Comparison of ENCODE assay signal across 13 cellular contexts in the genomic region with DNA sequence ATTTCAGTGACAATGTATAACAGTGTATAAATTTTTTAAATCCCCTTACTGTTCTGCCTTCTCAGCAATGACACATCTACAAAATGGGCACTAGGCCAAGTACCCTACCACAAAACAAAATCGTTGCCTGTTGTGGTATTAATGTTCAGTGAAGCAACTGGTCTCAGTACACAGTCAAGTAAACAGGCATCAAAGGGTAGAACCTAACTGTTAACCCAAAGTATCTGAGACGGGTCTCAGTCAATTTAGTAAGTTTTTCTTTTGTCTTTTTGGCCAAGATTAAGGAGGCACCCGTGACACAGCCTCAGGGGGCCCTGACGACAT.
A peak's percentile ranks its signal among the peaks of the same experiment; 100 is the strongest.
DNase-seq lines count a peak whose midpoint lies in the region; ATAC-seq and TF ChIP-seq lines count a peak whose summit lies in the region.
"Had no signal": no experiment of that assay in that cellular context is flagged by ENCODE, and none has a peak within 500 bp of the region (broad histone marks: within the 10 kb centered on the region; RNA-seq: fewer than 3 reads in every experiment).

No MANE protein-coding gene starts in this region.

- no peaks in the 10 kb centered on the region for H3K9me2 ChIP-seq in GM23338 (ENCODE audit: insufficient read depth)

- ATAC-seq in GM23338 = no peak; the same call in 2 of the 3 replicates
- no peak for ATAC-seq in HG03045 (IDR thresholded peaks at IDR 0.05; ENCODE audit: unreplicated experiment)
- ATAC-seq: activated T-cell treated with anti-CD3 and anti-CD28 coated beads, Interleukin-2, amount 50 U/mL, for 4 hours had no signal

- WGBS in mesendoderm (ENCODE audit: extremely low coverage, insufficient coverage, low lambda C conversion rate) = no CpG with 5 or more reads among the region's 4 CpGs

- peak overlapping the region; percentile 70 for H3K27ac Mint-ChIP-seq in GM23338

- no peaks in the 10 kb centered on the region for H4K20me1 ChIP-seq in GM23338 (replicated peaks; ENCODE audit: insufficient read depth)

- H2BK5ac ChIP-seq in mesendoderm (ENCODE audit: low read length) = no peak overlapping the region

- peak overlapping the region; percentile 29 for H3K56ac ChIP-seq in mesendoderm (ENCODE audit: low read length)

- no peak overlapping the region for H4K8ac ChIP-seq in mesendoderm (ENCODE audit: low read depth, low read length)

- peak overlapping the region; percentile 39 for H3K18ac ChIP-seq in mesendoderm (ENCODE audit: low read length)

- H2BK15ac ChIP-seq in mesendoderm (replicated peaks; ENCODE audit: low read depth) = no peak overlapping the region

- H3K27me3 Mint-ChIP-seq in GM23338 (ENCODE audit: insufficient read depth, low read depth, poor library complexity) = peaks cover 12% of the 10 kb centered on the region

- H3F3A ChIP-seq in GM23338 (replicated peaks; ENCODE audit: low read depth) = no peaks in the 10 kb centered on the region

- H3K27me3 ChIP-seq in GM23338 (ENCODE audit: insufficient read depth) (no peaks in the 10 kb centered on the region), mesendoderm (ENCODE audit: insufficient read depth, low read length, poor library complexity) (no peaks in the 10 kb centered on the region)
- H3K27me3 ChIP-seq: thyroid gland had no signal

- peaks cover 28% of the 10 kb centered on the region for H3K36me3 Mint-ChIP-seq in GM23338 (ENCODE audit: low read depth)

- H3K4ac ChIP-seq in mesendoderm (ENCODE audit: low read depth, low read length) = peak overlapping the region; percentile 36

- peak overlapping the region; percentile 54 for H2BK120ac ChIP-seq in mesendoderm (ENCODE audit: low read depth, low read length)

- H3K36me3 ChIP-seq in GM23338 (ENCODE audit: insufficient read depth) (peaks cover 10% of the 10 kb centered on the region), mesendoderm (ENCODE audit: control insufficient read depth, insufficient read depth, low read length) (peaks cover 2% of the 10 kb centered on the region)
- H3K36me3 ChIP-seq: thyroid gland had no signal

- no peak overlapping the region for H4K5ac ChIP-seq in mesendoderm (ENCODE audit: low read length)

- no peak overlapping the region for H3K4me3 ChIP-seq in GM23338
- H3K4me3 ChIP-seq in mesendoderm (ENCODE audit: low read length) = no peak overlapping the region
- H3K4me3 ChIP-seq: psoas muscle, thyroid gland had no signal

- H3K4me2 ChIP-seq in GM23338 (peak overlapping the region; percentile 41; the same call in 1 of the 2 replicates), mesendoderm (ENCODE audit: low read length) (no peak overlapping the region)

- no peaks in the 10 kb centered on the region for H3K79me1 ChIP-seq in mesendoderm (ENCODE audit: low read length)

- H3K79me2 ChIP-seq in GM23338 (replicated peaks; ENCODE audit: insufficient read depth) (no peaks in the 10 kb centered on the region), mesendoderm (ENCODE audit: control insufficient read depth, insufficient read depth, low read length) (no peaks in the 10 kb centered on the region)

- DNase-seq in GM23338 (ENCODE audit: low spot score) (no peak), LHCN-M2 (ENCODE audit: low read depth) (peak; percentile 83), amniotic epithelial cell (ENCODE audit: low read depth) (peak; percentile 46), mesendoderm (no peak), AG20443 (ENCODE audit: low spot score) (no peak), middle frontal gyrus (ENCODE audit: extremely low spot score, low spot score) (no peak), NCI-H187 (lab: John Stamatoyannopoulos, UW) (no peak)
- DNase-seq: activated T-cell treated with anti-CD3 and anti-CD28 coated beads, Interleukin-2, amount 50 U/mL, for 4 hours; central memory CD4-positive, alpha-beta T cell; NCI-H1105; psoas muscle; thyroid gland had no signal

- H3K27ac ChIP-seq in GM23338 (ENCODE audit: low read depth) = peak overlapping the region; percentile 90
- H3K27ac ChIP-seq in mesendoderm (ENCODE audit: low read depth, low read length) = peak overlapping the region; percentile 11
- H3K27ac ChIP-seq: psoas muscle, thyroid gland had no signal

- no peak overlapping the region for H2AFZ ChIP-seq in GM23338

- peaks cover 33% of the 10 kb centered on the region for H3K4me1 Mint-ChIP-seq in GM23338

- H3K4me1 ChIP-seq in GM23338 (ENCODE audit: insufficient read depth) = peaks cover 30% of the 10 kb centered on the region
- H3K4me1 ChIP-seq in mesendoderm (ENCODE audit: control insufficient read depth, low read depth, low read length) = peaks cover 7% of the 10 kb centered on the region
- H3K4me1 ChIP-seq: thyroid gland had no signal

- H3K9me3 Mint-ChIP-seq in GM23338 = peaks cover 19% of the 10 kb centered on the region
- H3K9me3 Mint-ChIP-seq: activated T-cell treated with anti-CD3 and anti-CD28 coated beads, Interleukin-2, amount 50 U/mL, for 4 hours had no signal

- H3K23ac ChIP-seq in mesendoderm (ENCODE audit: low read length) = no peak overlapping the region

- no peak for TF ChIP-seq CTCF in GM23338 (conservative IDR thresholded peaks at IDR 0.05; ENCODE audit: low read depth in 2 of 2)

- H2AK5ac ChIP-seq in mesendoderm (ENCODE audit: low read length) = no peak overlapping the region

- no peak overlapping the region for H3K4me3 Mint-ChIP-seq in GM23338
- H3K4me3 Mint-ChIP-seq: activated T-cell treated with anti-CD3 and anti-CD28 coated beads, Interleukin-2, amount 50 U/mL, for 4 hours had no signal

- H3K9ac ChIP-seq in mesendoderm (ENCODE audit: low read length) = no peak overlapping the region

TF ChIP-seq in GM23338, 12 proteins besides CTCF, POLR2A, EP300 and RAD21:
- TF ChIP-seq ZNF331 (CRISPR knock-in tag; IDR thresholded peaks at IDR 0.05; ENCODE audit: low read depth) (no peak), EZH2 (IDR thresholded peaks at IDR 0.05; ENCODE audit: low read depth, unreplicated experiment) (no peak), CREB1 (CRISPR knock-in tag; IDR thresholded peaks at IDR 0.05; ENCODE audit: low read depth) (no peak)
- TF ChIP-seq, protein P1, sequence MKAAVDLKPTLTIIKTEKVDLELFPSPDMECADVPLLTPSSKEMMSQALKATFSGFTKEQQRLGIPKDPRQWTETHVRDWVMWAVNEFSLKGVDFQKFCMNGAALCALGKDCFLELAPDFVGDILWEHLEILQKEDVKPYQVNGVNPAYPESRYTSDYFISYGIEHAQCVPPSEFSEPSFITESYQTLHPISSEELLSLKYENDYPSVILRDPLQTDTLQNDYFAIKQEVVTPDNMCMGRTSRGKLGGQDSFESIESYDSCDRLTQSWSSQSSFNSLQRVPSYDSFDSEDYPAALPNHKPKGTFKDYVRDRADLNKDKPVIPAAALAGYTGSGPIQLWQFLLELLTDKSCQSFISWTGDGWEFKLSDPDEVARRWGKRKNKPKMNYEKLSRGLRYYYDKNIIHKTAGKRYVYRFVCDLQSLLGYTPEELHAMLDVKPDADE (IDR thresholded peaks at IDR 0.05) = no peak

Comparison
In these comparisons a context has a peak if more than half of its experiments do, and no peak if none do; other contexts are left out.
1. DNase-seq: peak in LHCN-M2 (single experiment) and amniotic epithelial cell (single experiment); none in GM23338 (single experiment), mesendoderm (single experiment), AG20443 (single experiment), middle frontal gyrus (single experiment) and NCI-H187 (0 of 2).